Comparison of ENCODE assay signal across 24 cellular contexts in the genomic region with DNA sequence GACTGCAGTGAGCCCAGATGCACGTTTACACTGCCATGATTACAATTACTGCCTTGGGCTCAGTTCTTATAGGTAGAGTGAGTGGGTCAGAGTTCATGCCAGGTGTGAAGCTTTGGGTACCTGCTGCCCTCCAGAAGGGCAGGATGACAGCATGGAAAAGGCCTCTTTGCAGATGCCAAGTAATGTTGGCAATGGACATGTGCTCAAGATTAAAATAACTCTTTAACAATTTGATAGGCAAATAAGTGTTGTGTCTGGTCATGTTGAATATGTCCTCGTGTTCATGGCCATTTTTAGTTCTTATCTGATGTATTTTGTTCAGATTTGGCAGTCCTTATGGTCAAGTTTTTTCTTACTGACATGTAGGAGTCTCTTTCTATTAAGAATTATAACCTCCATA. TPM values are rescaled to one million over a fixed set of nuclear protein-coding genes. Genes with fewer than 3 reads are reported as not detected.
DNase-seq lines count a peak whose midpoint lies in the region; ATAC-seq and TF ChIP-seq lines count a peak whose summit lies in the region.
"Had no signal": no experiment of that assay in that cellular context is flagged by ENCODE, and none has a peak within 500 bp of the region (broad histone marks: within the 10 kb centered on the region; RNA-seq: fewer than 3 reads in every experiment).

No MANE protein-coding gene starts in this region.

- H3K27me3 Mint-ChIP-seq in natural killer cell (ENCODE audit: low read depth in 2 of 2): no peaks in the 10 kb centered on the region
- no peaks in the 10 kb centered on the region for H3K27me3 Mint-ChIP-seq in natural killer cell treated with Interleukin-12 subunit alpha and Interleukin-12 subunit beta and Interleukin-15 and Interleukin-18, amount 100 ng/mL, for 72 hours
- H3K27me3 Mint-ChIP-seq in activated CD4-positive, alpha-beta T cell treated with anti-CD3 and anti-CD28 coated beads, Interleukin-2, amount 10 ng/mL, durations not matched to agents 7 days and 5 days: no peaks in the 10 kb centered on the region

- TF ChIP-seq EP300 in suprapubic skin (IDR thresholded peaks at IDR 0.05): no peak

- no peaks in the 10 kb centered on the region for H3K9me3 ChIP-seq in right cardiac atrium (ENCODE audit: control insufficient read depth, low read length)
- H3K9me3 ChIP-seq in suprapubic skin: no peaks in the 10 kb centered on the region
- H3K9me3 ChIP-seq: SJCRH30 had no signal

- H3K36me3 ChIP-seq in suprapubic skin: peaks cover 68% of the 10 kb centered on the region

- TF ChIP-seq POLR2A in suprapubic skin (IDR thresholded peaks at IDR 0.05): no peak

- TF ChIP-seq CTCF in natural killer cell (IDR thresholded peaks at IDR 0.05) (no peak), suprapubic skin (IDR thresholded peaks at IDR 0.05) (no peak)

- H3K27me3 ChIP-seq in right cardiac atrium (ENCODE audit: control insufficient read depth, insufficient read depth) (no peaks in the 10 kb centered on the region), suprapubic skin (no peaks in the 10 kb centered on the region)
- H3K27me3 ChIP-seq: SJCRH30 had no signal

- H3K36me3 Mint-ChIP-seq in natural killer cell: peaks cover 26% of the 10 kb centered on the region
- peaks cover 28% of the 10 kb centered on the region for H3K36me3 Mint-ChIP-seq in natural killer cell treated with Interleukin-12 subunit alpha and Interleukin-12 subunit beta and Interleukin-15 and Interleukin-18, amount 100 ng/mL, for 72 hours
- H3K36me3 Mint-ChIP-seq in activated CD4-positive, alpha-beta T cell treated with anti-CD3 and anti-CD28 coated beads, Interleukin-2, amount 10 ng/mL, durations not matched to agents 7 days and 5 days (ENCODE audit: low read depth): peaks cover 76% of the 10 kb centered on the region

- ATAC-seq in natural killer cell (no peak), Right ventricle myocardium superior (ENCODE audit: poor library complexity) (peak; percentile 83), right cardiac atrium (peak; percentile 57), HG02885 (IDR thresholded peaks at IDR 0.05; ENCODE audit: poor library complexity, unreplicated experiment) (no peak)
- no peak for ATAC-seq in natural killer cell treated with Interleukin-12 subunit alpha and Interleukin-12 subunit beta and Interleukin-15 and Interleukin-18, amount 100 ng/mL, for 72 hours
- ATAC-seq: GM12878 had no signal

- POLR2A ChIA-PET in activated CD4-positive, alpha-beta T cell treated with anti-CD3 and anti-CD28 coated beads, Interleukin-2, amount 10 ng/mL, durations not matched to agents 7 days and 5 days (lab: Charles Lee): no interaction called here

- peak overlapping the region; percentile 28 to 80 for H3K27ac Mint-ChIP-seq in natural killer cell
- H3K27ac Mint-ChIP-seq in natural killer cell treated with Interleukin-12 subunit alpha and Interleukin-12 subunit beta and Interleukin-15 and Interleukin-18, amount 100 ng/mL, for 72 hours: no peak overlapping the region
- H3K27ac Mint-ChIP-seq in activated CD4-positive, alpha-beta T cell treated with anti-CD3 and anti-CD28 coated beads, Interleukin-2, amount 10 ng/mL, durations not matched to agents 7 days and 5 days: no peak overlapping the region
- H3K27ac Mint-ChIP-seq: H9 had no signal

- H3K4me1 ChIP-seq in right cardiac atrium (ENCODE audit: control insufficient read depth, insufficient read depth, low read length) (no peaks in the 10 kb centered on the region), suprapubic skin (no peaks in the 10 kb centered on the region)
- H3K4me1 ChIP-seq: SJCRH30 had no signal

- peaks cover 10 to 51% of the 10 kb centered on the region in 2 donors for H3K4me1 Mint-ChIP-seq in natural killer cell
- peaks cover 5 to 10% of the 10 kb centered on the region in 2 donors for H3K4me1 Mint-ChIP-seq in natural killer cell treated with Interleukin-12 subunit alpha and Interleukin-12 subunit beta and Interleukin-15 and Interleukin-18, amount 100 ng/mL, for 72 hours (ENCODE audit: low read depth in 2 of 2)
- peaks cover 25% of the 10 kb centered on the region for H3K4me1 Mint-ChIP-seq in activated CD4-positive, alpha-beta T cell treated with anti-CD3 and anti-CD28 coated beads, Interleukin-2, amount 10 ng/mL, durations not matched to agents 7 days and 5 days
- H3K4me1 Mint-ChIP-seq: H9 had no signal

- no peak for DNase-seq in natural killer cell
- DNase-seq in natural killer cell treated with Interleukin-12 subunit alpha and Interleukin-12 subunit beta and Interleukin-15 and Interleukin-18, amount 100 ng/mL, for 72 hours (ENCODE audit: low spot score): no peak
- no peak for DNase-seq in Right ventricle myocardium superior
- DNase-seq in right cardiac atrium: no peak
- DNase-seq in occipital lobe (lab: John Stamatoyannopoulos, UW): no peak
- DNase-seq in suprapubic skin (ENCODE audit: low spot score in 2 of 2): no peak
- no peak for DNase-seq in activated CD4-positive, alpha-beta T cell treated with anti-CD3 and anti-CD28 coated beads, Interleukin-2, amount 10 ng/mL, durations not matched to agents 7 days and 5 days
- DNase-seq: 8988T, AML-193, COR-L47, DMS 273 treated with DMSO at 0.1 percent for 48 hours, DMS79 treated with DMSO at 0.1 percent for 48 hours, GM23248, H9, KG1, NCI-H1092 treated with DMSO at 0.1 percent for 48 hours, NCI-H1436 treated with DMSO at 0.1 percent for 48 hours, NCI-H1930, NCI-H748 treated with DMSO at 0.1 percent for 48 hours, SJCRH30 had no signal

- CTCF ChIA-PET in activated CD4-positive, alpha-beta T cell treated with anti-CD3 and anti-CD28 coated beads, Interleukin-2, amount 10 ng/mL, durations not matched to agents 7 days and 5 days (lab: Charles Lee): no interaction called here

- H3K4me3 Mint-ChIP-seq in natural killer cell: no peak overlapping the region
- no peak overlapping the region for H3K4me3 Mint-ChIP-seq in natural killer cell treated with Interleukin-12 subunit alpha and Interleukin-12 subunit beta and Interleukin-15 and Interleukin-18, amount 100 ng/mL, for 72 hours
- H3K4me3 Mint-ChIP-seq in activated CD4-positive, alpha-beta T cell treated with anti-CD3 and anti-CD28 coated beads, Interleukin-2, amount 10 ng/mL, durations not matched to agents 7 days and 5 days: no peak overlapping the region
- H3K4me3 Mint-ChIP-seq: H9 had no signal

- H3K4me3 ChIP-seq in right cardiac atrium (ENCODE audit: low read length): no peak overlapping the region
- H3K4me3 ChIP-seq in suprapubic skin: no peak overlapping the region
- H3K4me3 ChIP-seq: GM12878, GM23248, SJCRH30 had no signal

- H3K27ac ChIP-seq in right cardiac atrium (ENCODE audit: low read length) (peak overlapping the region; percentile 79), suprapubic skin (no peak overlapping the region)
- H3K27ac ChIP-seq: C4-2B, GM23248, SJCRH30 had no signal

- peaks cover 0 to 3% of the 10 kb centered on the region in 2 donors for H3K9me3 Mint-ChIP-seq in natural killer cell
- H3K9me3 Mint-ChIP-seq in natural killer cell treated with Interleukin-12 subunit alpha and Interleukin-12 subunit beta and Interleukin-15 and Interleukin-18, amount 100 ng/mL, for 72 hours: no peaks in the 10 kb centered on the region
- peaks cover 7% of the 10 kb centered on the region for H3K9me3 Mint-ChIP-seq in activated CD4-positive, alpha-beta T cell treated with anti-CD3 and anti-CD28 coated beads, Interleukin-2, amount 10 ng/mL, durations not matched to agents 7 days and 5 days

- intact Hi-C loops in natural killer cell (cut with micrococcal nuclease) (no loop called here), Right ventricle myocardium superior (cut with DNase I) (no loop called here), right cardiac atrium (cut with DNase I) (no loop called here)

- 53% methylated on average over 2 of the region's 2 CpGs for WGBS in right cardiac atrium
- 57% methylated on average over 2 of the region's 2 CpGs for WGBS in suprapubic skin

RNA-seq across cellular contexts. Expression of gene S100B, which starts 34.8 kb away (rescaled TPM):
- 10 to 100 TPM in 1 of 3 donors, 1 to 10 TPM in 1, not detected in 1; 4.0 to 58.9 TPM for total RNA-seq in natural killer cell
- total RNA-seq in natural killer cell treated with Interleukin-12 subunit alpha and Interleukin-12 subunit beta and Interleukin-15 and Interleukin-18, amount 100 ng/mL, for 72 hours: not detected
- 5.5 TPM for total RNA-seq in Right ventricle myocardium superior
- 10 to 100 TPM in 2 of 4 donors, 1 to 10 TPM in 2; 7.1 to 12.0 (median 9.8) TPM for total RNA-seq in right cardiac atrium
- polyA plus RNA-seq in right cardiac atrium: 36.3 TPM
- 6.9 TPM for total RNA-seq in occipital lobe
- total RNA-seq in suprapubic skin: 10 to 100 TPM; 11.4 to 16.5 (median 14.2) TPM
- under 1 TPM; 0.25 to 0.32 TPM for total RNA-seq in activated CD4-positive, alpha-beta T cell treated with anti-CD3 and anti-CD28 coated beads, Interleukin-2, amount 10 ng/mL, durations not matched to agents 7 days and 5 days
- total RNA-seq: GM23248, NCI-H460 had no signal
- polyA plus RNA-seq: GM23248 had no signal

Comparison
In these comparisons a context has a peak if more than half of its experiments do, and no peak if none do; other contexts are left out.
1. H3K27ac Mint-ChIP-seq: peak in natural killer cell (2 of 2); none in natural killer cell treated with Interleukin-12 subunit alpha and Interleukin-12 subunit beta and Interleukin-15 and Interleukin-18, amount 100 ng/mL, for 72 hours (0 of 2) and activated CD4-positive, alpha-beta T cell treated with anti-CD3 and anti-CD28 coated beads, Interleukin-2, amount 10 ng/mL, durations not matched to agents 7 days and 5 days (single experiment).
2. ATAC-seq: peak in Right ventricle myocardium superior (single experiment) and right cardiac atrium (2 of 2); none in natural killer cell (0 of 3), natural killer cell treated with Interleukin-12 subunit alpha and Interleukin-12 subunit beta and Interleukin-15 and Interleukin-18, amount 100 ng/mL, for 72 hours (0 of 2) and HG02885 (single experiment).